In the genomic region with DNA sequence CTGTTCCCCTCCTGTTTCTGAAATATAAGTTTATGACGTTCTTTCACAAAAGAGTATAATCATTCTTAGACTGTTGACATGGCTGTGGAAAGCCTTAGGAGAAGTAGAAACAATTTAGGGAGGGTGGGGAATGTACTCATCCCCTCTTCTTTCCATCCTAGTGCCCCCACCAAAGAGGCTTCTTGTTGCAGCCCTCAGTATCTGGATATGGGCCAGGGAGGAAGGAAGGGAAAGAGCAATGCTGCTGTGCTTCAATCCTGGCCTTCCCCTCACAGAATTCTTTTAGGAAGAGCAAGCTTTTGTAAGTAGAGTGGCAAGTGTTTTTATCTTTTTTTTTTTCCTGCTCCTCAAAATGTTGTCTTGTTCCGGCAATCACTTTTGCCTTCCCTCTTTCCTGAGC, we compare ENCODE assay signal across 9 cellular contexts. TPM values are rescaled to one million over a fixed set of nuclear protein-coding genes. Genes with fewer than 3 reads are reported as not detected.
A peak's percentile ranks its signal among the peaks of the same experiment; 100 is the strongest.
DNase-seq lines count a peak whose midpoint lies in the region; ATAC-seq and TF ChIP-seq lines count a peak whose summit lies in the region.
"Had no signal": no experiment of that assay in that cellular context is flagged by ENCODE, and none has a peak within 500 bp of the region (broad histone marks: within the 10 kb centered on the region; RNA-seq: fewer than 3 reads in every experiment).

No MANE protein-coding gene starts in this region.

- no peak overlapping the region for H2BK15ac ChIP-seq in neuronal stem cell (ENCODE audit: low read length)

- DNase-seq in CD4-positive, CD25-positive, alpha-beta regulatory T cell: no peak
- DNase-seq in NB4 (ENCODE audit: low read depth): no peak
- DNase-seq in dorsolateral prefrontal cortex: peak in 1 of 10 donors; percentile 33
- DNase-seq in neuronal stem cell (ENCODE audit: low spot score): no peak
- DNase-seq in AG08395 (ENCODE audit: low spot score): no peak
- no peak for DNase-seq in stimulated activated CD4-positive, alpha-beta T cell treated with anti-CD3 and anti-CD28 coated beads, Interleukin-4, amount 100 ng/mL, for 4 hours
- DNase-seq: effector memory CD4-positive, alpha-beta T cell had no signal

- H3K27ac ChIP-seq in CD4-positive, CD25-positive, alpha-beta regulatory T cell (ENCODE audit: insufficient read depth, low read length, poor library complexity, severe bottlenecking): no peak overlapping the region
- H3K27ac ChIP-seq in dorsolateral prefrontal cortex (peak overlapping the region in 30 of 59 donors; percentile 2 to 92 (median 82)), neuronal stem cell (replicated peaks; ENCODE audit: low read length) (no peak overlapping the region)

- no peak overlapping the region for H3K14ac ChIP-seq in neuronal stem cell (ENCODE audit: low read length)

- H3K27me3 ChIP-seq in CD4-positive, CD25-positive, alpha-beta regulatory T cell (ENCODE audit: control insufficient read depth, insufficient read depth, low read length): no peaks in the 10 kb centered on the region
- no peaks in the 10 kb centered on the region for H3K27me3 ChIP-seq in dorsolateral prefrontal cortex
- H3K27me3 ChIP-seq in neuronal stem cell (ENCODE audit: control insufficient read depth in 3 of 3, insufficient read depth in 3 of 3, low read depth in 1 of 3, low read length in 3 of 3): peaks cover 4 to 22% (median 4%) of the 10 kb centered on the region in 3 experiments

- H3K4me3 Mint-ChIP-seq in CD4-positive, CD25-positive, alpha-beta regulatory T cell: peak overlapping the region; percentile 85 to 93 (median 90)

- no CpG with 5 or more reads among the region's 2 CpGs for WGBS in neuronal stem cell (ENCODE audit: extremely low coverage in 2 of 2, insufficient read length in 2 of 2, insufficient replicate concordance in 1 of 2), 2 donors

- H3K18ac ChIP-seq in neuronal stem cell (ENCODE audit: low read length): no peak overlapping the region

- no peak for ATAC-seq in CD4-positive, CD25-positive, alpha-beta regulatory T cell (ENCODE audit: low read depth in 2 of 2)
- ATAC-seq in GM21367 (IDR thresholded peaks at IDR 0.05; ENCODE audit: unreplicated experiment) (no peak), GM21576 (IDR thresholded peaks at IDR 0.05; ENCODE audit: unreplicated experiment) (no peak)

- H3K4me1 Mint-ChIP-seq in CD4-positive, CD25-positive, alpha-beta regulatory T cell: peaks cover 17 to 41% (median 26%) of the 10 kb centered on the region in 4 donors

- no peaks in the 10 kb centered on the region for H3K79me1 ChIP-seq in neuronal stem cell (ENCODE audit: low read depth, low read length)

- peaks cover 20% of the 10 kb centered on the region for H3K27me3 Mint-ChIP-seq in CD4-positive, CD25-positive, alpha-beta regulatory T cell

- H3K23ac ChIP-seq in neuronal stem cell (ENCODE audit: low read depth, low read length, poor library complexity): no peak overlapping the region

- H3K4me1 ChIP-seq in CD4-positive, CD25-positive, alpha-beta regulatory T cell (ENCODE audit: control insufficient read depth, insufficient read depth, low read length, poor library complexity, severe bottlenecking): peaks cover 24% of the 10 kb centered on the region
- peaks cover 36 to 64% of the 10 kb centered on the region in 2 donors for H3K4me1 ChIP-seq in neuronal stem cell (ENCODE audit: control insufficient read depth in 2 of 2, insufficient read depth in 1 of 2, low read depth in 1 of 2, low read length in 2 of 2)

- H3K4me2 ChIP-seq in neuronal stem cell (ENCODE audit: insufficient read depth, low read length, poor library complexity, severe bottlenecking): peak overlapping the region; percentile 93

- no peaks in the 10 kb centered on the region for H3K9me3 ChIP-seq in CD4-positive, CD25-positive, alpha-beta regulatory T cell (ENCODE audit: control insufficient read depth in 2 of 2, low read length in 2 of 2)
- H3K9me3 ChIP-seq in neuronal stem cell (replicated peaks in 1 of 2; ENCODE audit: control insufficient read depth in 2 of 2, insufficient read depth in 1 of 2, low read depth in 1 of 2, low read length in 2 of 2): peaks cover 0 to 5% of the 10 kb centered on the region in 2 donors

- no peak overlapping the region for H4K91ac ChIP-seq in neuronal stem cell (ENCODE audit: low read depth, low read length, poor library complexity)

- H3K4ac ChIP-seq in neuronal stem cell (ENCODE audit: low read length): no peak overlapping the region

- H3K9ac ChIP-seq in neuronal stem cell (ENCODE audit: low read depth, low read length, poor library complexity): no peak overlapping the region

- no peaks in the 10 kb centered on the region for H3K9me3 Mint-ChIP-seq in CD4-positive, CD25-positive, alpha-beta regulatory T cell

- H2BK5ac ChIP-seq in neuronal stem cell (ENCODE audit: low read length): no peak overlapping the region

- TF ChIP-seq CTCF in NB4 (IDR thresholded peaks at IDR 0.05; ENCODE audit: low read depth, low read length) (no peak), dorsolateral prefrontal cortex (IDR thresholded peaks at IDR 0.05 in 54 of 56, conservative IDR thresholded peaks at IDR 0.05 in 2 of 56; ENCODE audit: low read depth in 1 of 56, partially characterized antibody in 56 of 56) (no peak)

- no peak for TF ChIP-seq POLR2A in NB4 (IDR thresholded peaks at IDR 0.05; ENCODE audit: extremely low read depth, insufficient read length)

- no peaks in the 10 kb centered on the region for H3K36me3 ChIP-seq in CD4-positive, CD25-positive, alpha-beta regulatory T cell (ENCODE audit: control insufficient read depth, insufficient read depth, low read length)
- peaks cover 0 to 6% of the 10 kb centered on the region in 2 donors for H3K36me3 ChIP-seq in neuronal stem cell (replicated peaks in 1 of 2; ENCODE audit: control insufficient read depth in 2 of 2, insufficient read depth in 2 of 2, low read length in 2 of 2)

- no peak overlapping the region for H2BK12ac ChIP-seq in neuronal stem cell (ENCODE audit: low read length)

- no peaks in the 10 kb centered on the region for H3K36me3 Mint-ChIP-seq in CD4-positive, CD25-positive, alpha-beta regulatory T cell

- H3K4me3 ChIP-seq in CD4-positive, CD25-positive, alpha-beta regulatory T cell (ENCODE audit: low read depth, low read length): peak overlapping the region; percentile 64
- H3K4me3 ChIP-seq in NB4 (ENCODE audit: low read depth, low read length): peak overlapping the region; percentile 47
- peak overlapping the region in 58 of 59 donors; percentile 53 to 92 (median 78) for H3K4me3 ChIP-seq in dorsolateral prefrontal cortex
- H3K4me3 ChIP-seq in neuronal stem cell (ENCODE audit: low read length in 2 of 2): peak overlapping the region in 1 of 2 donors; percentile 65

- no peak overlapping the region for H2AK5ac ChIP-seq in neuronal stem cell (ENCODE audit: low read depth, low read length)

- no peak overlapping the region for H2BK120ac ChIP-seq in neuronal stem cell (ENCODE audit: low read depth, low read length)

- H3K27ac Mint-ChIP-seq in CD4-positive, CD25-positive, alpha-beta regulatory T cell: peak overlapping the region in 2 of 3 donors; percentile 56 to 59

- intact Hi-C loops in dorsolateral prefrontal cortex (cut with DNase I): loop anchor here in 1 of 2 donors (5.0 kb wide), 1 partner anchor 43 kb away; a partner anchor contains a TSS

- no peak overlapping the region for H4K8ac ChIP-seq in neuronal stem cell (ENCODE audit: low read depth, low read length)

- no peak overlapping the region for H2AFZ ChIP-seq in neuronal stem cell (ENCODE audit: low read length)

RNA-seq across cellular contexts. Expression of a gene that starts 1.7 kb away (rescaled TPM):
- total RNA-seq in CD4-positive, CD25-positive, alpha-beta regulatory T cell: 10.0 TPM
- 1 to 10 TPM in 3 of 4 donors, under 1 TPM in 1; 0.67 to 2.2 (median 1.7) TPM for polyA plus RNA-seq in CD4-positive, CD25-positive, alpha-beta regulatory T cell
- 10 to 100 TPM; 15.6 to 46.5 (median 29.8) TPM for total RNA-seq in dorsolateral prefrontal cortex
- polyA plus RNA-seq in neuronal stem cell (2013, experiment 1 of 2): 12.8 TPM
- 13.4 TPM for polyA plus RNA-seq in neuronal stem cell (2013, experiment 2 of 2)

RNA-seq across cellular contexts. Expression of a gene that starts 15.6 kb away (rescaled TPM):
- 3.7 TPM for total RNA-seq in CD4-positive, CD25-positive, alpha-beta regulatory T cell
- under 1 TPM in 1 of 4 donors, not detected in 3; 0.10 TPM for polyA plus RNA-seq in CD4-positive, CD25-positive, alpha-beta regulatory T cell
- 10 to 100 TPM in 114 of 120 experiments, 1 to 10 TPM in 6; 7.1 to 37.9 (median 17.3) TPM for total RNA-seq in dorsolateral prefrontal cortex
- polyA plus RNA-seq in neuronal stem cell (2013, experiment 1 of 2): 0.13 TPM
- 0.08 TPM for polyA plus RNA-seq in neuronal stem cell (2013, experiment 2 of 2)

RNA-seq across cellular contexts. Expression of a gene that starts 17.5 kb away (rescaled TPM):
- total RNA-seq in CD4-positive, CD25-positive, alpha-beta regulatory T cell: 305 TPM
- 10 to 100 TPM; 17.3 to 24.6 (median 19.8) TPM for polyA plus RNA-seq in CD4-positive, CD25-positive, alpha-beta regulatory T cell
- total RNA-seq in dorsolateral prefrontal cortex: 10 to 100 TPM; 10.2 to 52.4 (median 21.2) TPM
- 3.7 TPM for polyA plus RNA-seq in neuronal stem cell (2013, experiment 1 of 2)
- 3.2 TPM for polyA plus RNA-seq in neuronal stem cell (2013, experiment 2 of 2)

RNA-seq across cellular contexts. Expression of a gene that starts 25.6 kb away (rescaled TPM):
- not detected for total RNA-seq in CD4-positive, CD25-positive, alpha-beta regulatory T cell
- polyA plus RNA-seq in CD4-positive, CD25-positive, alpha-beta regulatory T cell: not detected
- not detected for total RNA-seq in dorsolateral prefrontal cortex
- polyA plus RNA-seq in neuronal stem cell (2013, experiment 1 of 2): not detected
- polyA plus RNA-seq in neuronal stem cell (2013, experiment 2 of 2): not detected

RNA-seq across cellular contexts. Expression of a gene that starts 32.8 kb away (rescaled TPM):
- 0.22 TPM for total RNA-seq in CD4-positive, CD25-positive, alpha-beta regulatory T cell
- polyA plus RNA-seq in CD4-positive, CD25-positive, alpha-beta regulatory T cell: under 1 TPM; 0.10 to 0.54 (median 0.21) TPM
- 10 to 100 TPM; 11.5 to 58.0 (median 37.6) TPM for total RNA-seq in dorsolateral prefrontal cortex
- 0.18 TPM for polyA plus RNA-seq in neuronal stem cell (2013, experiment 1 of 2)
- 0.25 TPM for polyA plus RNA-seq in neuronal stem cell (2013, experiment 2 of 2)

Comparison
In these comparisons a context has a peak if more than half of its experiments do, and no peak if none do; other contexts are left out.
1. H3K27ac ChIP-seq: peak in dorsolateral prefrontal cortex (30 of 59); none in CD4-positive, CD25-positive, alpha-beta regulatory T cell (single experiment) and neuronal stem cell (single experiment).